10 cellular contexts compared by ENCODE assay signal in genomic region chr6:51029576-51029975, GRCh38.
DNase-seq lines count a peak whose midpoint lies in the region; ATAC-seq and TF ChIP-seq lines count a peak whose summit lies in the region.
"Had no signal": no experiment of that assay in that cellular context is flagged by ENCODE, and none has a peak within 500 bp of the region (broad histone marks: within the 10 kb centered on the region; RNA-seq: fewer than 3 reads in every experiment).

No MANE protein-coding gene starts in this region.

- no peak for ATAC-seq in GM21717 (IDR thresholded peaks at IDR 0.05; ENCODE audit: unreplicated experiment)
- ATAC-seq in naive thymus-derived CD8-positive, alpha-beta T cell, result no peak
- ATAC-seq: GM12878, HCT116, K562 had no signal

- peak overlapping the region; percentile 88 for H3K27ac Mint-ChIP-seq in chondrocyte (ENCODE audit: unreplicated experiment)
- no peak overlapping the region for H3K27ac Mint-ChIP-seq in naive thymus-derived CD8-positive, alpha-beta T cell
- H3K27ac Mint-ChIP-seq: CD4-positive, CD25-positive, alpha-beta regulatory T cell had no signal

- H3K27me3 Mint-ChIP-seq in chondrocyte (ENCODE audit: low read depth), result no peaks in the 10 kb centered on the region
- H3K27me3 Mint-ChIP-seq in naive thymus-derived CD8-positive, alpha-beta T cell, result no peaks in the 10 kb centered on the region
- H3K27me3 Mint-ChIP-seq: CD4-positive, CD25-positive, alpha-beta regulatory T cell had no signal

- H3K4me1 Mint-ChIP-seq in chondrocyte (ENCODE audit: low read depth), result peaks cover 47% of the 10 kb centered on the region
- no peaks in the 10 kb centered on the region for H3K4me1 Mint-ChIP-seq in naive thymus-derived CD8-positive, alpha-beta T cell
- H3K4me1 Mint-ChIP-seq: CD4-positive, CD25-positive, alpha-beta regulatory T cell had no signal

- no peaks in the 10 kb centered on the region for H3K36me3 Mint-ChIP-seq in chondrocyte (ENCODE audit: low read depth)
- no peaks in the 10 kb centered on the region for H3K36me3 Mint-ChIP-seq in naive thymus-derived CD8-positive, alpha-beta T cell
- H3K36me3 Mint-ChIP-seq: CD4-positive, CD25-positive, alpha-beta regulatory T cell had no signal

- DNase-seq in M059J (ENCODE audit: low read depth), result peak; percentile 80
- no peak for DNase-seq in chondrocyte (ENCODE audit: low spot score)
- DNase-seq in iris pigment epithelial cell (ENCODE audit: low read depth), result peak; percentile 65
- DNase-seq in NCI-H2171 treated with DMSO at 0.1 percent for 48 hours (lab: John Stamatoyannopoulos, UW), result no peak
- DNase-seq in naive thymus-derived CD8-positive, alpha-beta T cell, result no peak
- DNase-seq: CD4-positive, CD25-positive, alpha-beta regulatory T cell had no signal

- POLR2A ChIA-PET in naive thymus-derived CD8-positive, alpha-beta T cell (lab: Charles Lee), result no interaction called here

- TF ChIP-seq CTCF in chondrocyte (IDR thresholded peaks at IDR 0.05), result no peak

- no peak overlapping the region for H3K4me3 Mint-ChIP-seq in chondrocyte (ENCODE audit: unreplicated experiment)
- H3K4me3 Mint-ChIP-seq in naive thymus-derived CD8-positive, alpha-beta T cell, result no peak overlapping the region
- H3K4me3 Mint-ChIP-seq: CD4-positive, CD25-positive, alpha-beta regulatory T cell had no signal

- peaks cover 24% of the 10 kb centered on the region for H3K9me3 Mint-ChIP-seq in chondrocyte (ENCODE audit: low read depth)
- peaks cover 0 to 14% (median 6%) of the 10 kb centered on the region in 9 donors for H3K9me3 Mint-ChIP-seq in naive thymus-derived CD8-positive, alpha-beta T cell

Comparison
In these comparisons a context has a peak if more than half of its experiments do, and no peak if none do; other contexts are left out.
1. DNase-seq: peak in M059J (single experiment) and iris pigment epithelial cell (single experiment); none in chondrocyte (single experiment), NCI-H2171 treated with DMSO at 0.1 percent for 48 hours (single experiment) and naive thymus-derived CD8-positive, alpha-beta T cell (0 of 10).